ENCODE assay signal across 29 cellular contexts in the genomic region with DNA sequence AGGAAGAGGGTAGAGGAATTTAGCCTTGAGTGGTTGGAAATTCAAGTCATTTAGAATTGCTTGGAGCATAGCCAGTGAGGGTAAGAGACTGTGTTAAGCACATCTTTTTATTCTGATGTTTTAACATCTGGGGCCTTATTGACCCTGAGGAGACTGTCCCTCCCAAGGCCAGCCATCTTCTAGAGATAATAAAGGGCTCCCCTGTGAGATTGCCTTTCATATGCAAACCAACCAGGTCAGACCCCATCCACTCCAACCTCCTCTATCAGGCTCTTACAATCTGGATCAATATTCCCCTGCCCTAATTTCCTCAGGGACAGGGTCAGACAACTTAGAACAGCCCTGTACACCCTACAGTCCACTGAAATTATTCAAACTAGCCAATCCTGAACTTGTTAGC.
"Had no signal": no experiment of that assay in that cellular context is flagged by ENCODE, and none has a peak within 500 bp of the region (broad histone marks: within the 10 kb centered on the region; RNA-seq: fewer than 3 reads in every experiment).

No MANE protein-coding gene starts in this region.

- H3K4me1 ChIP-seq: SJCRH30 had no signal

- DNase-seq: activated B cell treated with CpG ODN at 0.5 μM for 24 hours; activated CD4-positive, alpha-beta memory T cell treated with anti-CD3 and anti-CD28 coated beads for 36 hours; activated CD4-positive, alpha-beta T cell treated with anti-CD3 and anti-CD28 coated beads for 4 hours; activated CD4-positive, alpha-beta T cell treated with anti-CD3 and anti-CD28 coated beads, Interleukin-2, amount 50 U/mL, for 1 hour; activated CD4-positive, CD25-positive, alpha-beta regulatory T cell treated with anti-CD3 and anti-CD28 coated beads, Interleukin-2, amount 50 U/mL, for 72 hours; activated CD8-positive, alpha-beta memory T cell treated with anti-CD3 and anti-CD28 coated beads, Interleukin-2, amount 50 U/mL, for 4 hours; activated gamma-delta T cell treated with Interleukin-2 at 50 U/mL for 16 hours; activated naive CD4-positive, alpha-beta T cell treated with anti-CD3 and anti-CD28 coated beads for 36 hours; activated naive CD8-positive, alpha-beta T cell treated with anti-CD3 and anti-CD28 coated beads, Interleukin-2, amount 50 U/mL, for 24 hours; activated T-cell treated with anti-CD3 and anti-CD28 coated beads for 4 hours; activated T-cell treated with anti-CD3 and anti-CD28 coated beads, Interleukin-2, amount 50 U/mL, for 4 hours; aorta; brain microvascular endothelial cell; central memory CD4-positive, alpha-beta T cell; MM.1S; MV-4-11; NCI-H1092; NCI-H1436 treated with DMSO at 0.1 percent for 48 hours; NCI-H1694 treated with DMSO at 0.1 percent for 48 hours; NCI-H2029; NCI-H345; NCI-H524 treated with DMSO at 0.1 percent for 48 hours; NCI-H748 treated with DMSO at 0.1 percent for 48 hours; OCI-M1; Right ventricle myocardium superior; SJCRH30; T1000 had no signal

- ATAC-seq: activated naive CD8-positive, alpha-beta T cell treated with anti-CD3 and anti-CD28 coated beads, Interleukin-2, amount 50 U/mL, for 24 hours; activated T-cell treated with anti-CD3 and anti-CD28 coated beads, Interleukin-2, amount 50 U/mL, for 4 hours had no signal

- H3K36me3 ChIP-seq: brain microvascular endothelial cell, SJCRH30 had no signal

- H3K27me3 ChIP-seq: brain microvascular endothelial cell, SJCRH30 had no signal

- H3K9me3 ChIP-seq: SJCRH30 had no signal

- H3K27ac ChIP-seq: brain microvascular endothelial cell, KMS-11, SJCRH30, SK-N-MC had no signal

- H3K9ac ChIP-seq: KMS-11 had no signal

- H3K4me2 ChIP-seq: KMS-11 had no signal

- H3K4me3 ChIP-seq: SJCRH30, SK-N-MC had no signal
